Comparison of ENCODE assay signal across 8 cellular contexts in the genomic region with DNA sequence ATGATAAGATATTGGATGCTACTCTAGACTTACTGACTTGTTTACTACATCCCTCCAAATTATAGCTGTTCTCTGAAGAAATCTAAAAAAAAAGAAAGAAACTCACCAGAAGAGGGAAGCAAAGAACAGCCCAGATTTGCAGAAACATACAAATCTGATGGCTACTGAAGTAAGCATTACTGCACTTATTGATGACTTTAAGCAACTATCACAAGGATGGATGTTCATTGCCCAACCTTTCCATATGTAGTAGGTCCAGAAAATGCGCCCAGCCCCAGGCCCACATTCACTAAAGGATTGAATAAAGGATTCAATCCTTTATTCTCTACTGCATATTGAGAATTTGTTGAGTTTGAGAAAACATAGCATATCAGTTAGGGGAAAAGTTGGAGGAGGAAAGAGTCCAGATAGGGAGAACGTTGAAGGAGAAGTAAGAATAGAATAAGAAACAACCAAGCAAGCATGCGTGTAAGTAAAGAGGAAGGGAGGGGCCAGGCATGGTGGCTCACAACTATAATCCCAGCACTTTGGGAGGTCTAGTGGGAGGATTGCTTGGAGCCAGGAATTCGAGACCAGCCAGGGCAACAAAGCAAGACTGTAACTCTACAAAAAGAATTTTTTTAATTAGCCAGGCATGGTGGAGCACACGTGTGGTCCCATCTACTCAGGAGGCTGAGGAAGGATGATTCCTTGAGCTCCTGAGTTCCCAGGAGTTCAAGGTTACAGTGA. TPM values are rescaled to one million over a fixed set of nuclear protein-coding genes. Genes with fewer than 3 reads are reported as not detected.
DNase-seq lines count a peak whose midpoint lies in the region; ATAC-seq, FAIRE-seq and TF ChIP-seq lines count a peak whose summit lies in the region.

No MANE protein-coding gene starts in this region.

- H3K36me3 ChIP-seq in PC-3 (ENCODE audit: low read depth, low read length) (no peaks in the 10 kb centered on the region), H1 (ENCODE audit: control insufficient read depth in 2 of 4, insufficient read depth in 4 of 4, low read length in 3 of 4) (no peaks in the 10 kb centered on the region), osteoblast (ENCODE audit: insufficient read depth, low read length) (no peaks in the 10 kb centered on the region)

- no TSS peak for BruUV-seq in PC-3 (replicated peaks; lab: Mats Ljungman, UMichigan)

- POLR2A ChIA-PET in PC-3 (lab: Charles Lee; ENCODE audit: unreplicated experiment) (no interaction called here), H1 (lab: Charles Lee; ENCODE audit: partially characterized antibody) (interaction anchor here (1.3 to 1.7 kb wide), 2 partner anchors 116 to 380 kb away, joined by 3 read pairs; no protein-coding TSS in a partner anchor)

- no peak overlapping the region for H2BK12ac ChIP-seq in H1 (ENCODE audit: low read depth, low read length)

- intact Hi-C loops in PC-3 (cut with micrococcal nuclease) = loop anchor here (1.0 to 5.0 kb wide), 6 partner anchors 15 to 390 kb away; partner anchors contain the start of gene DMXL1

- H2AFZ ChIP-seq in PC-3 (ENCODE audit: low read length) (no peak overlapping the region), H1 (ENCODE audit: low read length) (0 out of 2 replicates have a peak overlapping the region, but pooled peaks have one; percentile 48), osteoblast (ENCODE audit: low read length) (no peak overlapping the region)

- H3K4me3 ChIP-seq in PC-3 (ENCODE audit: low read length) = no peak overlapping the region
- no peak overlapping the region for H3K4me3 ChIP-seq in H1 (ENCODE audit: extremely low read depth in 1 of 4, insufficient read depth in 2 of 4, low read depth in 3 of 4, low read length in 4 of 4)
- H3K4me3 ChIP-seq in osteoblast (ENCODE audit: insufficient read depth, low read length) = no peak overlapping the region

- H3K18ac ChIP-seq in H1 (ENCODE audit: extremely low read depth, low read length) = no peak overlapping the region

- no peak overlapping the region for H3K23ac ChIP-seq in H1 (ENCODE audit: insufficient read length)

- no peak overlapping the region for H2AK5ac ChIP-seq in H1 (ENCODE audit: low read depth, low read length)

- H3K4ac ChIP-seq in H1 (replicated peaks; ENCODE audit: insufficient read length, low read depth, low read length) = no peak overlapping the region

- H4K8ac ChIP-seq in H1 (ENCODE audit: extremely low read depth, insufficient read depth, low read length) = no peak overlapping the region

- no peaks in the 10 kb centered on the region for H3K23me2 ChIP-seq in H1 (ENCODE audit: low read depth, low read length)

- peak; percentile 59 for ATAC-seq in HG02973 (IDR thresholded peaks at IDR 0.05; ENCODE audit: unreplicated experiment)
- ATAC-seq in PC-3 = peak; percentile 25; the same call in 1 of the 2 replicates

- H3K56ac ChIP-seq in H1 (replicated peaks; ENCODE audit: insufficient read length, low read depth, low read length) = no peak overlapping the region

- TF ChIP-seq POLR2A in H1 (IDR thresholded peaks at IDR 0.05; ENCODE audit: control extremely low read depth in 1 of 2, low read depth in 2 of 2, low read length in 2 of 2) = no peak

- H3K9ac ChIP-seq in PC-3 (ENCODE audit: low read length) (no peak overlapping the region), H1 (replicated peaks in 1 of 4; ENCODE audit: extremely low read depth in 1 of 4, low read depth in 3 of 4, low read length in 3 of 4) (no peak overlapping the region)

- WGBS in H1 (ENCODE audit: extremely low coverage in 1 of 2, insufficient coverage in 1 of 2, insufficient read length in 1 of 2, insufficient replicate concordance in 2 of 2, low coverage in 1 of 2, low lambda C conversion rate in 2 of 2, missing lambda C conversion rate in 1 of 2), 2 experiments = 71% methylated on average over 5 of the region's 5 CpGs; no CpG with 5 or more reads in 1 of the 2 experiments

- H4K5ac ChIP-seq in H1 (ENCODE audit: insufficient read length, low read depth, low read length) = no peak overlapping the region

- no peaks in the 10 kb centered on the region for H3K9me2 ChIP-seq in PC-3 (replicated peaks; ENCODE audit: low read length)

- CTCF ChIA-PET in PC-3 (lab: Charles Lee) = interaction anchor here (0.7 to 1.2 kb wide), 3 partner anchors 33 to 389 kb away, joined by 3 to 12 read pairs (median 6); partner anchors contain the start of gene DMXL1
- CTCF ChIA-PET in H1 (lab: Charles Lee; ENCODE audit: partially characterized antibody) = interaction anchor here (0.6 to 5.4 kb wide), 21 partner anchors 9 to 412 kb away, joined by 3 to 46 read pairs (median 4); partner anchors contain the start of gene DTWD2

- H2BK5ac ChIP-seq in H1 (ENCODE audit: low read depth, low read length) = no peak overlapping the region

- no peak overlapping the region for H3K14ac ChIP-seq in H1 (ENCODE audit: insufficient read length)

- no peaks in the 10 kb centered on the region for H3K79me2 ChIP-seq in PC-3 (ENCODE audit: low read length)
- no peaks in the 10 kb centered on the region for H3K79me2 ChIP-seq in H1 (ENCODE audit: control insufficient read depth in 1 of 2, insufficient read depth in 2 of 2, low read length in 2 of 2)
- no peaks in the 10 kb centered on the region for H3K79me2 ChIP-seq in osteoblast (ENCODE audit: insufficient read depth, low read length)

- H3K79me1 ChIP-seq in H1 (ENCODE audit: low read depth, low read length) = no peaks in the 10 kb centered on the region

- no peak for TF ChIP-seq EP300 in H1 (IDR thresholded peaks at IDR 0.05; ENCODE audit: borderline replicate concordance in 1 of 2, low read depth in 2 of 2, low read length in 2 of 2)

- TF ChIP-seq RAD21 in H1 (IDR thresholded peaks at IDR 0.05 in 1 of 2, conservative IDR thresholded peaks at IDR 0.05 in 1 of 2; ENCODE audit: low read depth in 2 of 2, low read length in 2 of 2) = peak; percentile 85 to 86

- H3K4me1 ChIP-seq in PC-3 (ENCODE audit: insufficient read depth, low read length) = peaks cover 16% of the 10 kb centered on the region
- no peaks in the 10 kb centered on the region for H3K4me1 ChIP-seq in H1 (replicated peaks in 1 of 4; ENCODE audit: control insufficient read depth in 3 of 4, insufficient read depth in 4 of 4, low read length in 3 of 4)
- peaks cover 6% of the 10 kb centered on the region for H3K4me1 ChIP-seq in osteoblast (ENCODE audit: insufficient read depth, low read length)

- H3K27ac ChIP-seq in PC-3 (ENCODE audit: low read length) (no peak overlapping the region), H1 (ENCODE audit: low read depth, low read length) (no peak overlapping the region), osteoblast (ENCODE audit: low read depth, low read length) (no peak overlapping the region)

- no peak overlapping the region for H2BK15ac ChIP-seq in H1 (ENCODE audit: low read length)

- no peak overlapping the region for H2BK20ac ChIP-seq in H1 (ENCODE audit: low read length)

- peak; percentile 67 for TF ChIP-seq CTCF in PC-3 (conservative IDR thresholded peaks at IDR 0.05; ENCODE audit: low read depth, low read length)
- peak in 2 of 3 experiments; percentile 46 to 49; a peak in 2 of 4 replicates for TF ChIP-seq CTCF in H1 (IDR thresholded peaks at IDR 0.05; ENCODE audit: control extremely low read depth in 1 of 3, insufficient read depth in 1 of 3, low read depth in 1 of 3, low read length in 3 of 3)
- TF ChIP-seq CTCF in osteoblast (IDR thresholded peaks at IDR 0.05; ENCODE audit: extremely low read depth, low read depth, low read length) = peak; percentile 59

- no peaks in the 10 kb centered on the region for H3F3A ChIP-seq in PC-3 (ENCODE audit: low read length, unreplicated experiment)

- peak; percentile 85 for FAIRE-seq in GM18507 (lab: Jason Lieb, UNC)
- peak; percentile 71 for FAIRE-seq in H1 (lab: Jason Lieb, UNC)

- H4K20me1 ChIP-seq in PC-3 (ENCODE audit: low read length) = no peaks in the 10 kb centered on the region
- H4K20me1 ChIP-seq in H1 (replicated peaks in 1 of 2; ENCODE audit: control insufficient read depth in 1 of 2, insufficient read depth in 2 of 2, low read length in 2 of 2) = no peaks in the 10 kb centered on the region
- no peaks in the 10 kb centered on the region for H4K20me1 ChIP-seq in osteoblast (ENCODE audit: insufficient read depth, low read length)

- no peak overlapping the region for H2BK120ac ChIP-seq in H1 (replicated peaks; ENCODE audit: low read depth, low read length)

- no peak overlapping the region for H4K91ac ChIP-seq in H1 (replicated peaks; ENCODE audit: insufficient read length, low read length)

- no peaks in the 10 kb centered on the region for H3K27me3 ChIP-seq in PC-3 (ENCODE audit: low read length)
- no peaks in the 10 kb centered on the region for H3K27me3 ChIP-seq in H1 (replicated peaks in 1 of 4; ENCODE audit: control insufficient read depth in 3 of 4, extremely low read depth in 1 of 4, insufficient read depth in 3 of 4, low read length in 3 of 4)
- no peaks in the 10 kb centered on the region for H3K27me3 ChIP-seq in osteoblast (ENCODE audit: insufficient read depth, low read length)

- H3K4me2 ChIP-seq in PC-3 (ENCODE audit: low read length) (no peak overlapping the region), H1 (ENCODE audit: insufficient read depth in 1 of 2, low read depth in 2 of 2, low read length in 2 of 2) (no peak overlapping the region), osteoblast (ENCODE audit: insufficient read depth, low read length) (no peak overlapping the region)

- H3K9me3 ChIP-seq in PC-3 (ENCODE audit: low read length) = no peaks in the 10 kb centered on the region
- no peaks in the 10 kb centered on the region for H3K9me3 ChIP-seq in H1 (ENCODE audit: insufficient read depth in 2 of 2, low read depth in 1 of 2, low read length in 1 of 2)
- no peaks in the 10 kb centered on the region for H3K9me3 ChIP-seq in osteoblast (ENCODE audit: low read depth, low read length)

- peak; percentile 45 for DNase-seq in Ammon's horn (ENCODE audit: low spot score)
- DNase-seq in GM18507 (ENCODE audit: extremely low spot score, insufficient read length, low read depth) = no peak
- DNase-seq in PC-3 = peak; percentile 50
- no peak for DNase-seq in H1 (ENCODE audit: low read depth in 1 of 2, low spot score in 2 of 2)
- peak; percentile 81 for DNase-seq in osteoblast (ENCODE audit: insufficient read length, low spot score, missing footprints)
- DNase-seq in NCI-H82 treated with DMSO at 0.1 percent for 48 hours (lab: John Stamatoyannopoulos, UW; ENCODE audit: unreplicated experiment) = no peak
- no peak for DNase-seq in stimulated activated naive CD4-positive, alpha-beta T cell treated with Interleukin-2 at 50 U/mL for 16 hours (lab: John Stamatoyannopoulos, UW)

RNA-seq across cellular contexts. Expression of gene DTWD2, which starts 33.8 kb away (rescaled TPM):
- total RNA-seq in PC-3 (2014; rRNA removed) (16.5 and 24.4 TPM in 2 replicates), osteoblast (8.0 and 11.6 TPM in 2 replicates)
- total RNA-seq in H1 (2021; fragmentation: NEBNext Ultra II Directional; extraction: Animal tissue kit (Norgen Biotek cat#: 25700)) = 15.0 and 17.1 TPM in 2 replicates
- 4.3 and 5.4 TPM in 2 replicates for polyA plus RNA-seq in H1 (2011; rRNA removed)
- 4.0 TPM for polyA plus RNA-seq in H1 (2011; cell fraction: cytosol; rRNA removed)
- polyA plus RNA-seq in H1 (2011; cell fraction: nucleus; rRNA removed) = 2.8 TPM
- 1.8 to 4.1 TPM (median 2.7 TPM) in 4 replicates for polyA plus RNA-seq in H1 (2012, experiment 1 of 2)
- 1.5 TPM for polyA plus RNA-seq in H1 (2012, experiment 2 of 2)
- polyA plus RNA-seq in H1 (2013, experiment 1 of 2) = 7.0 TPM
- polyA plus RNA-seq in H1 (2013, experiment 2 of 2) = 7.2 TPM
- 3.9 and 6.1 TPM in 2 replicates for polyA minus RNA-seq in H1 (2011; rRNA and poly(A)+ RNA removed)
- 4.3 TPM for polyA minus RNA-seq in H1 (2011; cell fraction: cytosol; rRNA and poly(A)+ RNA removed)
- 6.5 TPM for polyA minus RNA-seq in H1 (2011; cell fraction: nucleus; rRNA and poly(A)+ RNA removed)

RNA-seq across cellular contexts. Expression of gene DMXL1, which starts 48.7 kb away (rescaled TPM):
- total RNA-seq in PC-3 (2014; rRNA removed) (16.0 and 20.6 TPM in 2 replicates), osteoblast (80.4 and 86.1 TPM in 2 replicates)
- 43.9 and 44.8 TPM in 2 replicates for total RNA-seq in H1 (2021; fragmentation: NEBNext Ultra II Directional; extraction: Animal tissue kit (Norgen Biotek cat#: 25700))
- 7.7 and 10.1 TPM in 2 replicates for polyA plus RNA-seq in H1 (2011; rRNA removed)
- polyA plus RNA-seq in H1 (2011; cell fraction: cytosol; rRNA removed) = 13.5 TPM
- polyA plus RNA-seq in H1 (2011; cell fraction: nucleus; rRNA removed) = 14.2 TPM
- 12.4 to 20.1 TPM (median 14.3 TPM) in 4 replicates for polyA plus RNA-seq in H1 (2012, experiment 1 of 2)
- 0.81 TPM for polyA plus RNA-seq in H1 (2012, experiment 2 of 2)
- 17.4 TPM for polyA plus RNA-seq in H1 (2013, experiment 1 of 2)
- 14.7 TPM for polyA plus RNA-seq in H1 (2013, experiment 2 of 2)
- polyA minus RNA-seq in H1 (2011; rRNA and poly(A)+ RNA removed) = 56.2 and 78.7 TPM in 2 replicates
- 33.1 TPM for polyA minus RNA-seq in H1 (2011; cell fraction: cytosol; rRNA and poly(A)+ RNA removed)
- 108 TPM for polyA minus RNA-seq in H1 (2011; cell fraction: nucleus; rRNA and poly(A)+ RNA removed)

Comparison
In these comparisons a context has a peak if more than half of its experiments do, and no peak if none do; other contexts are left out.
1. DNase-seq: peak in Ammon's horn (single experiment), PC-3 (single experiment) and osteoblast (single experiment); none in GM18507 (single experiment), H1 (0 of 2), NCI-H82 treated with DMSO at 0.1 percent for 48 hours (single experiment) and stimulated activated naive CD4-positive, alpha-beta T cell treated with Interleukin-2 at 50 U/mL for 16 hours (single experiment).
2. Peak in every context shown above with its lines, with median percentiles within 50 percentile points of each other: CTCF ChIP-seq.